Comparison of ENCODE assay signal across 21 cellular contexts in the genomic region with DNA sequence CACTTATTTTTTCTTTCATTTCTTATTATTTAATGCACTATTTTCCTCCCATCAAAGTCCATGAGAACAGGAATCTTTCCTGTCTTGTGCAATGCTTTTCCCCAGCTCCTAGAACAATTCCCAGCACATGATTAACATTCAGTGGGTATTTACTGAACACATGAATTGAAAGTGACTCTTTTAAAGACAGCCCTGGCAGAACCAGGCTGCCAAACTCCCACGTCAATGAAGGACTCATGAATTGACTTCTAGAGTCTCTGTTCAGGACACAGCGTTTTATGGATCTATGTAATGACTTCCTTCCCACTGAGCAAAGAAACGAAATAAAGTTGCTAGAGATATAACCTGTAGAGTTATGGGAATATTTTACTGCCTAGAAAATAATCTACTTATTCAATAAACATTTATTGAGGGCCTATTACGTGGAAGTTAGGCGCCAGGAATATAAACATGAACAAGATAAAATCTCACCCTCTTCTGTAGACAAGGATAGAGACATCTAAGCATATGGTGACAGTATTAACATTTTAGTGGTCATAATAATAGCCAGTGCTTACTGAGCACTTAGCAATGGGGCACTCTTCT.
"Had no signal": no experiment of that assay in that cellular context is flagged by ENCODE, and none has a peak within 500 bp of the region (broad histone marks: within the 10 kb centered on the region; RNA-seq: fewer than 3 reads in every experiment).

No MANE protein-coding gene starts in this region.

- H3K36me3 ChIP-seq: ascending aorta, breast epithelium, gastrocnemius medialis, pancreas, tibial nerve had no signal

- H3K27me3 ChIP-seq: ascending aorta, breast epithelium, gastrocnemius medialis, pancreas, tibial nerve had no signal

- H3K4me3 ChIP-seq: ascending aorta, breast epithelium, gastrocnemius medialis, pancreas, tibial nerve had no signal

- H3K27ac ChIP-seq: ascending aorta, breast epithelium, gastrocnemius medialis, pancreas had no signal

- H3K4me1 ChIP-seq: ascending aorta, breast epithelium, pancreas had no signal

- H3K9me3 ChIP-seq: ascending aorta, breast epithelium, gastrocnemius medialis, pancreas, tibial nerve had no signal

- ATAC-seq: activated CD4-positive, CD25-positive, alpha-beta regulatory T cell treated with anti-CD3 and anti-CD28 coated beads, Interleukin-2, amount 50 U/mL, for 24 hours; activated T-cell treated with anti-CD3 and anti-CD28 coated beads, Interleukin-2, amount 50 U/mL, for 72 hours; gastrocnemius medialis; natural killer cell; pancreas had no signal

- DNase-seq: activated CD8-positive, alpha-beta memory T cell treated with anti-CD3 and anti-CD28 coated beads for 24 hours; activated CD8-positive, alpha-beta memory T cell treated with anti-CD3 and anti-CD28 coated beads, Interleukin-2, amount 50 U/mL, for 48 hours; activated effector memory CD4-positive, alpha-beta T cell treated with anti-CD3 and anti-CD28 coated beads, Interleukin-2, amount 50 U/mL, for 16 hours; activated naive CD4-positive, alpha-beta T cell treated with anti-CD3 and anti-CD28 coated beads, Interleukin-2, amount 50 U/mL, for 16 hours; activated T-cell treated with anti-CD3 and anti-CD28 coated beads, Interleukin-2, amount 50 U/mL, for 72 hours; cerebellar nuclear complex; dermis blood vessel endothelial cell; effector memory CD4-positive, alpha-beta T cell; gastrocnemius medialis; head of caudate nucleus; mesendoderm; natural killer cell; pancreas; stimulated activated CD4-positive, alpha-beta T cell treated with anti-CD3 and anti-CD28 coated beads, Interleukin-12 subunit alpha, Interleukin-12 subunit beta, amount 100 ng/mL, for 4 hours; stimulated activated CD4-positive, alpha-beta T cell treated with anti-CD3 and anti-CD28 coated beads, Interleukin-1b, Interleukin-23, amount 100 ng/mL, for 48 hours; stimulated activated CD8-positive, alpha-beta memory T cell treated with anti-CD3 and anti-CD28 coated beads, Interleukin-4, amount 100 ng/mL, for 48 hours; stimulated activated naive CD4-positive, alpha-beta T cell had no signal
